Comparison of ENCODE assay signal across 1 cellular context in genomic region chr13:20525601-20526544, GRCh38.
TF ChIP-seq lines count a peak whose summit lies in the region.

A gene with protein sequence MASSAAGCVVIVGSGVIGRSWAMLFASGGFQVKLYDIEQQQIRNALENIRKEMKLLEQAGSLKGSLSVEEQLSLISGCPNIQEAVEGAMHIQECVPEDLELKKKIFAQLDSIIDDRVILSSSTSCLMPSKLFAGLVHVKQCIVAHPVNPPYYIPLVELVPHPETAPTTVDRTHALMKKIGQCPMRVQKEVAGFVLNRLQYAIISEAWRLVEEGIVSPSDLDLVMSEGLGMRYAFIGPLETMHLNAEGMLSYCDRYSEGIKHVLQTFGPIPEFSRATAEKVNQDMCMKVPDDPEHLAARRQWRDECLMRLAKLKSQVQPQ (minus strand): TSS chr13:20525857. CDS start chr13:20525794, 63 bp downstream.

TF ChIP-seq in HepG2, 621 proteins besides CTCF, POLR2A, EP300 and RAD21 (continued from another document and continues in another):
- TF ChIP-seq FLYWCH1 (CRISPR knock-in tag; IDR thresholded peaks at IDR 0.05) (no peak), ZNF205 (CRISPR knock-in tag; IDR thresholded peaks at IDR 0.05) (no peak), ZNF792 (CRISPR knock-in tag; IDR thresholded peaks at IDR 0.05) (no peak), BRCA1 (CRISPR knock-in tag; IDR thresholded peaks at IDR 0.05) (peak; percentile 62; the same call in 1 of the 2 replicates), HMG20B (CRISPR knock-in tag; conservative IDR thresholded peaks at IDR 0.05) (no peak), ZNF546 (CRISPR knock-in tag; conservative IDR thresholded peaks at IDR 0.05) (peak; percentile 94; the same call in 1 of the 2 replicates), CREB3 (CRISPR knock-in tag; IDR thresholded peaks at IDR 0.05) (no peak), HIVEP1 (CRISPR knock-in tag; IDR thresholded peaks at IDR 0.05) (no peak), SRSF1 (optimal IDR thresholded peaks at IDR 0.05; ENCODE audit: low read depth, low read length) (no peak), GMEB2 (CRISPR knock-in tag; IDR thresholded peaks at IDR 0.05; ENCODE audit: low read depth) (no peak), NFIC (IDR thresholded peaks at IDR 0.05; ENCODE audit: low read length) (no peak), ATM (IDR thresholded peaks at IDR 0.05; ENCODE audit: borderline replicate concordance) (no peak), ZNF788 (CRISPR knock-in tag; IDR thresholded peaks at IDR 0.05; ENCODE audit: borderline replicate concordance) (peak; percentile 78; the same call in 1 of the 2 replicates), MYNN (CRISPR knock-in tag; IDR thresholded peaks at IDR 0.05; ENCODE audit: low read depth) (0 out of 2 replicates have a peak, but pooled peaks have one; percentile 41), TCF7 (IDR thresholded peaks at IDR 0.05; ENCODE audit: low read depth) (no peak), ZNF589 (CRISPR knock-in tag; conservative IDR thresholded peaks at IDR 0.05) (0 out of 2 replicates have a peak, but pooled peaks have one; percentile 24), ZSCAN30 (CRISPR knock-in tag; IDR thresholded peaks at IDR 0.05) (peak; percentile 18; the same call in 1 of the 2 replicates), ZNF816 (CRISPR knock-in tag; IDR thresholded peaks at IDR 0.05; ENCODE audit: borderline replicate concordance) (peak; percentile 29; the same call in 1 of the 2 replicates), RARG (CRISPR knock-in tag; IDR thresholded peaks at IDR 0.05; ENCODE audit: low read depth) (no peak), ZNF746 (CRISPR knock-in tag; IDR thresholded peaks at IDR 0.05) (0 out of 2 replicates have a peak, but pooled peaks have one; percentile 52), ZNF709 (CRISPR knock-in tag; IDR thresholded peaks at IDR 0.05) (0 out of 2 replicates have a peak, but pooled peaks have one; percentile 72), ATRX (CRISPR knock-in tag; IDR thresholded peaks at IDR 0.05; ENCODE audit: borderline replicate concordance) (no peak), ZNF572 (CRISPR knock-in tag; IDR thresholded peaks at IDR 0.05) (no peak), ZNF224 (CRISPR knock-in tag; IDR thresholded peaks at IDR 0.05) (peak; percentile 84; the same call in 1 of the 2 replicates), POLR2AphosphoS2 (IDR thresholded peaks at IDR 0.05; ENCODE audit: low read depth, low read length) (no peak), IKZF4 (CRISPR knock-in tag; IDR thresholded peaks at IDR 0.05; ENCODE audit: borderline replicate concordance, low read depth, not compliant biosample characterization) (no peak), ZNF550 (CRISPR knock-in tag; IDR thresholded peaks at IDR 0.05; ENCODE audit: borderline replicate concordance) (peak; percentile 12; the same call in 1 of the 2 replicates), ZKSCAN5 (CRISPR knock-in tag; IDR thresholded peaks at IDR 0.05) (no peak), NKX3-1 (CRISPR knock-in tag; IDR thresholded peaks at IDR 0.05) (0 out of 2 replicates have a peak, but pooled peaks have one; percentile 50), TGIF2 (CRISPR knock-in tag; IDR thresholded peaks at IDR 0.05) (peak; percentile 72; the same call in 1 of the 2 replicates), ZNF333 (CRISPR knock-in tag; IDR thresholded peaks at IDR 0.05; ENCODE audit: borderline replicate concordance) (no peak), ZBTB7A (CRISPR knock-in tag; IDR thresholded peaks at IDR 0.05) (peak; percentile 31; the same call in 1 of the 2 replicates), JUNB (CRISPR knock-in tag; IDR thresholded peaks at IDR 0.05; ENCODE audit: borderline replicate concordance) (0 out of 2 replicates have a peak, but pooled peaks have one; percentile 14), ZNF232 (CRISPR knock-in tag; IDR thresholded peaks at IDR 0.05; ENCODE audit: borderline replicate concordance) (peak; percentile 93; the same call in 1 of the 2 replicates)
- TF ChIP-seq, protein P1, sequence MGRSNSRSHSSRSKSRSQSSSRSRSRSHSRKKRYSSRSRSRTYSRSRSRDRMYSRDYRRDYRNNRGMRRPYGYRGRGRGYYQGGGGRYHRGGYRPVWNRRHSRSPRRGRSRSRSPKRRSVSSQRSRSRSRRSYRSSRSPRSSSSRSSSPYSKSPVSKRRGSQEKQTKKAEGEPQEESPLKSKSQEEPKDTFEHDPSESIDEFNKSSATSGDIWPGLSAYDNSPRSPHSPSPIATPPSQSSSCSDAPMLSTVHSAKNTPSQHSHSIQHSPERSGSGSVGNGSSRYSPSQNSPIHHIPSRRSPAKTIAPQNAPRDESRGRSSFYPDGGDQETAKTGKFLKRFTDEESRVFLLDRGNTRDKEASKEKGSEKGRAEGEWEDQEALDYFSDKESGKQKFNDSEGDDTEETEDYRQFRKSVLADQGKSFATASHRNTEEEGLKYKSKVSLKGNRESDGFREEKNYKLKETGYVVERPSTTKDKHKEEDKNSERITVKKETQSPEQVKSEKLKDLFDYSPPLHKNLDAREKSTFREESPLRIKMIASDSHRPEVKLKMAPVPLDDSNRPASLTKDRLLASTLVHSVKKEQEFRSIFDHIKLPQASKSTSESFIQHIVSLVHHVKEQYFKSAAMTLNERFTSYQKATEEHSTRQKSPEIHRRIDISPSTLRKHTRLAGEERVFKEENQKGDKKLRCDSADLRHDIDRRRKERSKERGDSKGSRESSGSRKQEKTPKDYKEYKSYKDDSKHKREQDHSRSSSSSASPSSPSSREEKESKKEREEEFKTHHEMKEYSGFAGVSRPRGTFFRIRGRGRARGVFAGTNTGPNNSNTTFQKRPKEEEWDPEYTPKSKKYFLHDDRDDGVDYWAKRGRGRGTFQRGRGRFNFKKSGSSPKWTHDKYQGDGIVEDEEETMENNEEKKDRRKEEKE (IDR thresholded peaks at IDR 0.05), result no peak
- TF ChIP-seq, protein P2, sequence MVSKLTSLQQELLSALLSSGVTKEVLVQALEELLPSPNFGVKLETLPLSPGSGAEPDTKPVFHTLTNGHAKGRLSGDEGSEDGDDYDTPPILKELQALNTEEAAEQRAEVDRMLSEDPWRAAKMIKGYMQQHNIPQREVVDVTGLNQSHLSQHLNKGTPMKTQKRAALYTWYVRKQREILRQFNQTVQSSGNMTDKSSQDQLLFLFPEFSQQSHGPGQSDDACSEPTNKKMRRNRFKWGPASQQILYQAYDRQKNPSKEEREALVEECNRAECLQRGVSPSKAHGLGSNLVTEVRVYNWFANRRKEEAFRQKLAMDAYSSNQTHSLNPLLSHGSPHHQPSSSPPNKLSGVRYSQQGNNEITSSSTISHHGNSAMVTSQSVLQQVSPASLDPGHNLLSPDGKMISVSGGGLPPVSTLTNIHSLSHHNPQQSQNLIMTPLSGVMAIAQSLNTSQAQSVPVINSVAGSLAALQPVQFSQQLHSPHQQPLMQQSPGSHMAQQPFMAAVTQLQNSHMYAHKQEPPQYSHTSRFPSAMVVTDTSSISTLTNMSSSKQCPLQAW (CRISPR knock-in tag; IDR thresholded peaks at IDR 0.05), result 0 out of 2 replicates have a peak, but pooled peaks have one; percentile 44
- TF ChIP-seq, protein P3, sequence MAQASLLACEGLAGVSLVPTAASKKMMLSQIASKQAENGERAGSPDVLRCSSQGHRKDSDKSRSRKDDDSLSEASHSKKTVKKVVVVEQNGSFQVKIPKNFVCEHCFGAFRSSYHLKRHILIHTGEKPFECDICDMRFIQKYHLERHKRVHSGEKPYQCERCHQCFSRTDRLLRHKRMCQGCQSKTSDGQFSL (CRISPR knock-in tag; IDR thresholded peaks at IDR 0.05), result peak; percentile 37; the same call in 1 of the 2 replicates
- TF ChIP-seq, protein P4, sequence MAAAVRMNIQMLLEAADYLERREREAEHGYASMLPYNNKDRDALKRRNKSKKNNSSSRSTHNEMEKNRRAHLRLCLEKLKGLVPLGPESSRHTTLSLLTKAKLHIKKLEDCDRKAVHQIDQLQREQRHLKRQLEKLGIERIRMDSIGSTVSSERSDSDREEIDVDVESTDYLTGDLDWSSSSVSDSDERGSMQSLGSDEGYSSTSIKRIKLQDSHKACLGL (CRISPR knock-in tag; IDR thresholded peaks at IDR 0.05), result peak; percentile 79
- TF ChIP-seq, protein P5, sequence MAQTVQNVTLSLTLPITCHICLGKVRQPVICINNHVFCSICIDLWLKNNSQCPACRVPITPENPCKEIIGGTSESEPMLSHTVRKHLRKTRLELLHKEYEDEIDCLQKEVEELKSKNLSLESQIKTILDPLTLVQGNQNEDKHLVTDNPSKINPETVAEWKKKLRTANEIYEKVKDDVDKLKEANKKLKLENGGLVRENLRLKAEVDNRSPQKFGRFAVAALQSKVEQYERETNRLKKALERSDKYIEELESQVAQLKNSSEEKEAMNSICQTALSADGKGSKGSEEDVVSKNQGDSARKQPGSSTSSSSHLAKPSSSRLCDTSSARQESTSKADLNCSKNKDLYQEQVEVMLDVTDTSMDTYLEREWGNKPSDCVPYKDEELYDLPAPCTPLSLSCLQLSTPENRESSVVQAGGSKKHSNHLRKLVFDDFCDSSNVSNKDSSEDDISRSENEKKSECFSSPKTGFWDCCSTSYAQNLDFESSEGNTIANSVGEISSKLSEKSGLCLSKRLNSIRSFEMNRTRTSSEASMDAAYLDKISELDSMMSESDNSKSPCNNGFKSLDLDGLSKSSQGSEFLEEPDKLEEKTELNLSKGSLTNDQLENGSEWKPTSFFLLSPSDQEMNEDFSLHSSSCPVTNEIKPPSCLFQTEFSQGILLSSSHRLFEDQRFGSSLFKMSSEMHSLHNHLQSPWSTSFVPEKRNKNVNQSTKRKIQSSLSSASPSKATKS (CRISPR knock-in tag; IDR thresholded peaks at IDR 0.05), result no peak; the same call in 1 of the 2 replicates
- TF ChIP-seq, protein P6, sequence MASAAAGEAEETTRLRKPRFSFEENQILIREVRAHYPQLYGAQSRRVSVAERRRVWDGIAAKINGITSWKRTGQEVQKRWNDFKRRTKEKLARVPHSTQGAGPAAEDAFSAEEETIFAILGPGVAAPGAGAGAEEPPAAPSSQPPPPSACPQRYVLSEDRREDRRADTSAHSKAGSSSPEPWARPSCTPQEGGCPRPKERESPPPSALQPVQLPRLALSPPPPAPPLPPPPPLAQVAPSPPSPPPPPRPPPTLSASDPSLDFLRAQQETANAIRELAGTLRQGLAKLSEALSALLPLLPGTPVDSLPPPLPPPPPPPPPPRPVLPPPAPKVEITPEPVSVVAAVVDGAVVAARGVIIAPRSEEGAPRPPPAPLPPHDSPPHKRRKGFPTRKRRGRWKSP (CRISPR knock-in tag; IDR thresholded peaks at IDR 0.05), result peak; percentile 76; the same call in 1 of the 2 replicates
- TF ChIP-seq, protein P7, sequence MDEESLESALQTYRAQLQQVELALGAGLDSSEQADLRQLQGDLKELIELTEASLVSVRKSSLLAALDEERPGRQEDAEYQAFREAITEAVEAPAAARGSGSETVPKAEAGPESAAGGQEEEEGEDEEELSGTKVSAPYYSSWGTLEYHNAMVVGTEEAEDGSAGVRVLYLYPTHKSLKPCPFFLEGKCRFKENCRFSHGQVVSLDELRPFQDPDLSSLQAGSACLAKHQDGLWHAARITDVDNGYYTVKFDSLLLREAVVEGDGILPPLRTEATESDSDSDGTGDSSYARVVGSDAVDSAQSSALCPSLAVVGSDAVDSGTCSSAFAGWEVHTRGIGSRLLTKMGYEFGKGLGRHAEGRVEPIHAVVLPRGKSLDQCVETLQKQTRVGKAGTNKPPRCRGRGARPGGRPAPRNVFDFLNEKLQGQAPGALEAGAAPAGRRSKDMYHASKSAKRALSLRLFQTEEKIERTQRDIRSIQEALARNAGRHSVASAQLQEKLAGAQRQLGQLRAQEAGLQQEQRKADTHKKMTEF (CRISPR knock-in tag; IDR thresholded peaks at IDR 0.05), result 0 out of 2 replicates have a peak, but pooled peaks have one; percentile 19
- TF ChIP-seq, protein P8, sequence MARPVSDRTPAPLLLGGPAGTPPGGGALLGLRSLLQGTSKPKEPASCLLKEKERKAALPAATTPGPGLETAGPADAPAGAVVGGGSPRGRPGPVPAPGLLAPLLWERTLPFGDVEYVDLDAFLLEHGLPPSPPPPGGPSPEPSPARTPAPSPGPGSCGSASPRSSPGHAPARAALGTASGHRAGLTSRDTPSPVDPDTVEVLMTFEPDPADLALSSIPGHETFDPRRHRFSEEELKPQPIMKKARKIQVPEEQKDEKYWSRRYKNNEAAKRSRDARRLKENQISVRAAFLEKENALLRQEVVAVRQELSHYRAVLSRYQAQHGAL (CRISPR knock-in tag; IDR thresholded peaks at IDR 0.05; ENCODE audit: not compliant biosample characterization), result peak; percentile 7
- TF ChIP-seq, protein P9, sequence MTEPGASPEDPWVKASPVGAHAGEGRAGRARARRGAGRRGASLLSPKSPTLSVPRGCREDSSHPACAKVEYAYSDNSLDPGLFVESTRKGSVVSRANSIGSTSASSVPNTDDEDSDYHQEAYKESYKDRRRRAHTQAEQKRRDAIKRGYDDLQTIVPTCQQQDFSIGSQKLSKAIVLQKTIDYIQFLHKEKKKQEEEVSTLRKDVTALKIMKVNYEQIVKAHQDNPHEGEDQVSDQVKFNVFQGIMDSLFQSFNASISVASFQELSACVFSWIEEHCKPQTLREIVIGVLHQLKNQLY (CRISPR knock-in tag; IDR thresholded peaks at IDR 0.05), result no peak
- TF ChIP-seq, protein P10, sequence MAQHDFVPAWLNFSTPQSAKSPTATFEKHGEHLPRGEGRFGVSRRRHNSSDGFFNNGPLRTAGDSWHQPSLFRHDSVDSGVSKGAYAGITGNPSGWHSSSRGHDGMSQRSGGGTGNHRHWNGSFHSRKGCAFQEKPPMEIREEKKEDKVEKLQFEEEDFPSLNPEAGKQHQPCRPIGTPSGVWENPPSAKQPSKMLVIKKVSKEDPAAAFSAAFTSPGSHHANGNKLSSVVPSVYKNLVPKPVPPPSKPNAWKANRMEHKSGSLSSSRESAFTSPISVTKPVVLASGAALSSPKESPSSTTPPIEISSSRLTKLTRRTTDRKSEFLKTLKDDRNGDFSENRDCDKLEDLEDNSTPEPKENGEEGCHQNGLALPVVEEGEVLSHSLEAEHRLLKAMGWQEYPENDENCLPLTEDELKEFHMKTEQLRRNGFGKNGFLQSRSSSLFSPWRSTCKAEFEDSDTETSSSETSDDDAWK (CRISPR knock-in tag; IDR thresholded peaks at IDR 0.05), result no peak
- TF ChIP-seq, protein P11, sequence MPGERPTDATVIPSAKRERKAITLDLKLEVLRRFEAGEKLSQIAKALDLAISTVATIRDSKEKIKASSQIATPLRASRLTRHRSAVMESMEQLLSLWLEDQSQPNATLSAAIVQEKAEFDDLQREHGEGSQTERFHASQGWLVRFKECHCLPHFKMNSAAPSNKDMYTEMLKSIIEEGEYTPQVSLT (CRISPR knock-in tag; IDR thresholded peaks at IDR 0.05; ENCODE audit: borderline replicate concordance, low read depth), result no peak
